Comparison of ENCODE assay signal across 23 cellular contexts in genomic region chr11:43832536-43832935, GRCh38.
"Had no signal": no experiment of that assay in that cellular context is flagged by ENCODE, and none has a peak within 500 bp of the region (broad histone marks: within the 10 kb centered on the region; RNA-seq: fewer than 3 reads in every experiment).

No MANE protein-coding gene starts in this region.

- H3K9me3 Mint-ChIP-seq: activated CD4-positive, alpha-beta memory T cell treated with anti-CD3 and anti-CD28 coated beads, Interleukin-2, amount 10 ng/mL, durations not matched to agents 7 days and 5 days; activated naive CD4-positive, alpha-beta T cell treated with anti-CD3 and anti-CD28 coated beads, Interleukin-2, amount 50 U/mL, for 24 hours; activated naive CD8-positive, alpha-beta T cell treated with anti-CD3 and anti-CD28 coated beads, Interleukin-2, amount 50 U/mL, for 24 hours; activated T-cell treated with anti-CD3 and anti-CD28 coated beads, Interleukin-2, amount 50 U/mL, for 4 hours; activated T-helper 17 cell treated with anti-CD3 and anti-CD28 coated beads, Interleukin-2, amount 50 U/mL, for 72 hours; dendritic cell treated with granulocyte-macrophage colony-stimulating factor and Interleukin-4, amounts not matched to agents 40 ng/mL and 50 ng/mL, for 4 days; natural killer cell had no signal

- ATAC-seq: activated CD4-positive, CD25-positive, alpha-beta regulatory T cell treated with anti-CD3 and anti-CD28 coated beads, Interleukin-2, amount 50 U/mL, for 24 hours; activated naive CD8-positive, alpha-beta T cell treated with anti-CD3 and anti-CD28 coated beads, Interleukin-2, amount 50 U/mL, for 24 hours; activated T-cell treated with anti-CD3 and anti-CD28 coated beads, Interleukin-2, amount 50 U/mL, for 4 hours; natural killer cell had no signal

- H3K27me3 ChIP-seq: right atrium auricular region, spleen, tibial nerve had no signal

- H3K9me3 ChIP-seq: left ventricle myocardium inferior, right atrium auricular region, spleen, tibial nerve had no signal

- H3K27ac Mint-ChIP-seq: activated CD4-positive, alpha-beta memory T cell treated with anti-CD3 and anti-CD28 coated beads, Interleukin-2, amount 10 ng/mL, durations not matched to agents 7 days and 5 days; activated naive CD4-positive, alpha-beta T cell treated with anti-CD3 and anti-CD28 coated beads, Interleukin-2, amount 50 U/mL, for 24 hours; activated naive CD8-positive, alpha-beta T cell treated with anti-CD3 and anti-CD28 coated beads, Interleukin-2, amount 50 U/mL, for 24 hours; activated T-helper 17 cell treated with anti-CD3 and anti-CD28 coated beads, Interleukin-2, amount 50 U/mL, for 72 hours; dendritic cell treated with granulocyte-macrophage colony-stimulating factor and Interleukin-4, amounts not matched to agents 40 ng/mL and 50 ng/mL, for 4 days; natural killer cell had no signal

- H3K4me1 Mint-ChIP-seq: natural killer cell had no signal

- H3K27ac ChIP-seq: epithelial cell of prostate, left ventricle myocardium inferior, right atrium auricular region, spleen, tibial nerve, WERI-Rb-1 had no signal

- H3K4me3 ChIP-seq: left ventricle myocardium inferior, lung, right atrium auricular region, spleen, tibial nerve had no signal

- H3K27me3 Mint-ChIP-seq: activated CD4-positive, alpha-beta memory T cell treated with anti-CD3 and anti-CD28 coated beads, Interleukin-2, amount 10 ng/mL, durations not matched to agents 7 days and 5 days; activated naive CD4-positive, alpha-beta T cell treated with anti-CD3 and anti-CD28 coated beads, Interleukin-2, amount 50 U/mL, for 24 hours; activated naive CD8-positive, alpha-beta T cell treated with anti-CD3 and anti-CD28 coated beads, Interleukin-2, amount 50 U/mL, for 24 hours; activated T-helper 17 cell treated with anti-CD3 and anti-CD28 coated beads, Interleukin-2, amount 50 U/mL, for 72 hours; dendritic cell treated with granulocyte-macrophage colony-stimulating factor and Interleukin-4, amounts not matched to agents 40 ng/mL and 50 ng/mL, for 4 days had no signal

- H3K4me3 Mint-ChIP-seq: activated CD4-positive, alpha-beta memory T cell treated with anti-CD3 and anti-CD28 coated beads, Interleukin-2, amount 10 ng/mL, durations not matched to agents 7 days and 5 days; activated naive CD4-positive, alpha-beta T cell treated with anti-CD3 and anti-CD28 coated beads, Interleukin-2, amount 50 U/mL, for 24 hours; activated naive CD8-positive, alpha-beta T cell treated with anti-CD3 and anti-CD28 coated beads, Interleukin-2, amount 50 U/mL, for 24 hours; activated T-cell treated with anti-CD3 and anti-CD28 coated beads, Interleukin-2, amount 50 U/mL, for 4 hours; activated T-helper 17 cell treated with anti-CD3 and anti-CD28 coated beads, Interleukin-2, amount 50 U/mL, for 72 hours; dendritic cell treated with granulocyte-macrophage colony-stimulating factor and Interleukin-4, amounts not matched to agents 40 ng/mL and 50 ng/mL, for 4 days; natural killer cell had no signal

- H3K36me3 Mint-ChIP-seq: natural killer cell had no signal

- DNase-seq: activated CD4-positive, alpha-beta memory T cell treated with anti-CD3 and anti-CD28 coated beads, Interleukin-2, amount 10 ng/mL, durations not matched to agents 7 days and 5 days; activated CD4-positive, alpha-beta T cell treated with anti-CD3 and anti-CD28 coated beads for 48 hours; activated CD8-positive, alpha-beta memory T cell treated with anti-CD3 and anti-CD28 coated beads, Interleukin-2, amount 50 U/mL, for 48 hours; activated gamma-delta T cell treated with Interleukin-2 at 50 U/mL for 16 hours; activated naive CD8-positive, alpha-beta T cell treated with anti-CD3 and anti-CD28 coated beads, Interleukin-2, amount 50 U/mL, for 24 hours; activated T-cell treated with anti-CD3 and anti-CD28 coated beads, Interleukin-2, amount 50 U/mL, for 4 hours; anterior cingulate cortex; central memory CD4-positive, alpha-beta T cell; glutamatergic neuron; left ventricle myocardium inferior; mesendoderm; natural killer cell; spleen; stimulated activated naive CD4-positive, alpha-beta T cell treated with Interleukin-2 at 50 U/mL for 16 hours; WERI-Rb-1 had no signal

- H3K36me3 ChIP-seq: right atrium auricular region, WERI-Rb-1 had no signal
